ENCODE assay signal across 9 cellular contexts in the genomic region with DNA sequence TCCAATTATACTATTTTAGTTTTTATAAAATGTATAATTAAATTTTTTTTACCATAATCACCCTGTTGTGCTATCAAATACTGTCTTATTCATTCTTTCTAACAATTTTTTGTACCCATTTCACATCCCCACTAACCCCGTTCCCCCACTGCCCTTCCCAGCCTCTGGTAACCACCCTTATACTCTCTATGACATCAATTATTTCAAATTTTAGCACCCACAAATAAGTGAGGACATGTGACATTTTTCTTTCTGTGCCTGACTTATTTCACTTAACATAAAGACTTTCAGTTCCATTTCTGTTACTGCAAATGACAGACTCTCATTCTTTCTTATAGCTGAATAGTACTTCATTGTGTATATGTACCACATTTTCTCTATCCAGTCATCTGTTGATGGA. TPM values are rescaled to one million over a fixed set of nuclear protein-coding genes. Genes with fewer than 3 reads are reported as not detected.
"Had no signal": no experiment of that assay in that cellular context is flagged by ENCODE, and none has a peak within 500 bp of the region (broad histone marks: within the 10 kb centered on the region; RNA-seq: fewer than 3 reads in every experiment).

No MANE protein-coding gene starts in this region.

RNA-seq across cellular contexts. Expression of a gene that starts 5.0 kb away (rescaled TPM):
- total RNA-seq: OCI-LY7, PC-3, PC-9, Peyer's patch, Right ventricle myocardium inferior, Right ventricle myocardium superior, RPMI7951, SJCRH30 had no signal
- polyA plus RNA-seq: SK-N-SH had no signal
